Comparison of ENCODE assay signal across 22 cellular contexts in genomic region chr7:105799677-105800076, GRCh38.
DNase-seq lines count a peak whose midpoint lies in the region; ATAC-seq and TF ChIP-seq lines count a peak whose summit lies in the region.
"Had no signal": no experiment of that assay in that cellular context is flagged by ENCODE, and none has a peak within 500 bp of the region (broad histone marks: within the 10 kb centered on the region; RNA-seq: fewer than 3 reads in every experiment).

No MANE protein-coding gene starts in this region.

- H3K79me2 ChIP-seq in OCI-LY7 (ENCODE audit: insufficient read depth, low read depth, low read length) = no peaks in the 10 kb centered on the region

- intact Hi-C loops in CD4-positive, alpha-beta T cell (cut with DNase I, micrococcal nuclease) = no loop called here
- intact Hi-C loops in dendritic cell treated with granulocyte-macrophage colony-stimulating factor and Interleukin-4, amounts not matched to agents 40 ng/mL and 50 ng/mL, for 4 days (cut with micrococcal nuclease) = no loop called here
- intact Hi-C loops in OCI-LY7 (cut with micrococcal nuclease; ENCODE audit: unreplicated experiment) = no loop called here

- H3K27me3 Mint-ChIP-seq in CD4-positive, alpha-beta T cell = no peaks in the 10 kb centered on the region
- H3K27me3 Mint-ChIP-seq in dendritic cell treated with granulocyte-macrophage colony-stimulating factor and Interleukin-4, amounts not matched to agents 40 ng/mL and 50 ng/mL, for 4 days = no peaks in the 10 kb centered on the region
- no peaks in the 10 kb centered on the region for H3K27me3 Mint-ChIP-seq in memory B cell
- no peaks in the 10 kb centered on the region for H3K27me3 Mint-ChIP-seq in stimulated activated memory B cell treated with anti-CD40 and anti-IgM and Interleukin-4, amounts not matched to agents 10 μg/mL and 1 μg/mL and 100 μg/mL, for 72 hours

- H3K27ac ChIP-seq in CD4-positive, alpha-beta T cell (ENCODE audit: low read depth, low read length) = no peak overlapping the region
- no peak overlapping the region for H3K27ac ChIP-seq in OCI-LY7 (ENCODE audit: low read depth, low read length, poor library complexity, severe bottlenecking)
- H3K27ac ChIP-seq: epithelial cell of prostate, left lung, psoas muscle, testis, uterus had no signal

- peak overlapping the region; percentile 24 for H3K27ac Mint-ChIP-seq in CD4-positive, alpha-beta T cell
- peak overlapping the region; percentile 13 for H3K27ac Mint-ChIP-seq in dendritic cell treated with granulocyte-macrophage colony-stimulating factor and Interleukin-4, amounts not matched to agents 40 ng/mL and 50 ng/mL, for 4 days
- H3K27ac Mint-ChIP-seq in memory B cell = peak overlapping the region; percentile 17
- H3K27ac Mint-ChIP-seq in stimulated activated memory B cell treated with anti-CD40 and anti-IgM and Interleukin-4, amounts not matched to agents 10 μg/mL and 1 μg/mL and 100 μg/mL, for 72 hours = peak overlapping the region; percentile 34
- H3K27ac Mint-ChIP-seq: WTC11 had no signal

- POLR2A ChIA-PET in CD4-positive, alpha-beta T cell (lab: Charles Lee) = interaction anchor here (1.2 to 1.4 kb wide), 2 partner anchors 9 to 17 kb away, joined by 3 to 5 read pairs; no protein-coding TSS in a partner anchor
- POLR2A ChIA-PET in OCI-LY7 (lab: Charles Lee) = no interaction called here

- H3K4me1 ChIP-seq in OCI-LY7 (ENCODE audit: insufficient read depth, low read length, poor library complexity, severe bottlenecking) = no peaks in the 10 kb centered on the region
- H3K4me1 ChIP-seq: left lung, uterus had no signal

- no peak for DNase-seq in CD4-positive, alpha-beta T cell
- DNase-seq in memory B cell (ENCODE audit: low spot score in 2 of 2) (no peak), AML-193 (lab: John Stamatoyannopoulos, UW) (no peak), OCI-LY7 (ENCODE audit: low spot score) (no peak), SK-N-DZ (ENCODE audit: low spot score) (no peak)
- DNase-seq: activated effector memory CD4-positive, alpha-beta T cell treated with anti-CD3 and anti-CD28 coated beads, Interleukin-2, amount 50 U/mL, for 16 hours; cerebellar nuclear complex; GF-D8; left lung; NCI-H1092 treated with DMSO at 0.1 percent for 48 hours; NCI-H1930; NCI-H526 treated with DMSO at 0.1 percent for 48 hours; psoas muscle; small intestine; stimulated activated CD4-positive, alpha-beta T cell treated with anti-CD3 and anti-CD28 coated beads, Interleukin-2, amount 100 ng/mL, for 24 hours; T-helper 9 cell; testis; uterus had no signal

- CTCF ChIA-PET in CD4-positive, alpha-beta T cell (lab: Charles Lee) = no interaction called here
- CTCF ChIA-PET in OCI-LY7 (lab: Charles Lee; ENCODE audit: unreplicated experiment) = no interaction called here

- no peak for TF ChIP-seq CTCF in CD4-positive, alpha-beta T cell (IDR thresholded peaks at IDR 0.05)
- TF ChIP-seq CTCF in OCI-LY7 (conservative IDR thresholded peaks at IDR 0.05; ENCODE audit: low read length) = no peak

- no peak overlapping the region for H2AFZ ChIP-seq in OCI-LY7 (ENCODE audit: low read length)

- peaks cover 28% of the 10 kb centered on the region for H3K4me1 Mint-ChIP-seq in CD4-positive, alpha-beta T cell (ENCODE audit: low read depth)
- peaks cover 23% of the 10 kb centered on the region for H3K4me1 Mint-ChIP-seq in dendritic cell treated with granulocyte-macrophage colony-stimulating factor and Interleukin-4, amounts not matched to agents 40 ng/mL and 50 ng/mL, for 4 days (ENCODE audit: low read depth)
- peaks cover 12% of the 10 kb centered on the region for H3K4me1 Mint-ChIP-seq in memory B cell
- peaks cover 27% of the 10 kb centered on the region for H3K4me1 Mint-ChIP-seq in stimulated activated memory B cell treated with anti-CD40 and anti-IgM and Interleukin-4, amounts not matched to agents 10 μg/mL and 1 μg/mL and 100 μg/mL, for 72 hours

- no peak overlapping the region for H3K4me2 ChIP-seq in OCI-LY7 (ENCODE audit: low read length)

- no peak overlapping the region for H3K4me3 ChIP-seq in OCI-LY7 (ENCODE audit: low read depth, low read length, poor library complexity, severe bottlenecking)
- H3K4me3 ChIP-seq: left lung, psoas muscle, testis, uterus had no signal

- no peak for ATAC-seq in CD4-positive, alpha-beta T cell (ENCODE audit: poor library complexity)
- no peak for ATAC-seq in memory B cell (ENCODE audit: low read depth)
- no peak for ATAC-seq in stimulated activated memory B cell treated with anti-CD40 and anti-IgM and Interleukin-4, amounts not matched to agents 10 μg/mL and 1 μg/mL and 100 μg/mL, for 72 hours
- ATAC-seq: left lung had no signal

- no peaks in the 10 kb centered on the region for H3K36me3 Mint-ChIP-seq in CD4-positive, alpha-beta T cell (ENCODE audit: low read depth)
- H3K36me3 Mint-ChIP-seq in dendritic cell treated with granulocyte-macrophage colony-stimulating factor and Interleukin-4, amounts not matched to agents 40 ng/mL and 50 ng/mL, for 4 days (ENCODE audit: low read depth) = peaks cover 6% of the 10 kb centered on the region
- H3K36me3 Mint-ChIP-seq in memory B cell = no peaks in the 10 kb centered on the region
- no peaks in the 10 kb centered on the region for H3K36me3 Mint-ChIP-seq in stimulated activated memory B cell treated with anti-CD40 and anti-IgM and Interleukin-4, amounts not matched to agents 10 μg/mL and 1 μg/mL and 100 μg/mL, for 72 hours

- no peaks in the 10 kb centered on the region for H3K36me3 ChIP-seq in OCI-LY7 (ENCODE audit: insufficient read depth, low read length)
- H3K36me3 ChIP-seq: left lung, uterus had no signal

- H4K20me1 ChIP-seq in OCI-LY7 (ENCODE audit: insufficient read depth, low read length) = no peaks in the 10 kb centered on the region

- H3K9me3 ChIP-seq in CD4-positive, alpha-beta T cell (ENCODE audit: control insufficient read depth, low read length) = no peaks in the 10 kb centered on the region
- no peaks in the 10 kb centered on the region for H3K9me3 ChIP-seq in OCI-LY7 (ENCODE audit: low read length)
- H3K9me3 ChIP-seq: left lung, psoas muscle, testis, uterus had no signal

- no peaks in the 10 kb centered on the region for H3K9me2 ChIP-seq in OCI-LY7 (ENCODE audit: insufficient read depth, low read length)

- H3K27me3 ChIP-seq in CD4-positive, alpha-beta T cell (ENCODE audit: control insufficient read depth, insufficient read depth, low read length) = no peaks in the 10 kb centered on the region
- H3K27me3 ChIP-seq: left lung, testis, uterus had no signal

- no TSS peak for BruUV-seq in OCI-LY7 (replicated peaks; lab: Mats Ljungman, UMichigan)

- no peaks in the 10 kb centered on the region for H3K9me3 Mint-ChIP-seq in CD4-positive, alpha-beta T cell
- H3K9me3 Mint-ChIP-seq in dendritic cell treated with granulocyte-macrophage colony-stimulating factor and Interleukin-4, amounts not matched to agents 40 ng/mL and 50 ng/mL, for 4 days = no peaks in the 10 kb centered on the region
- no peaks in the 10 kb centered on the region for H3K9me3 Mint-ChIP-seq in memory B cell
- no peaks in the 10 kb centered on the region for H3K9me3 Mint-ChIP-seq in stimulated activated memory B cell treated with anti-CD40 and anti-IgM and Interleukin-4, amounts not matched to agents 10 μg/mL and 1 μg/mL and 100 μg/mL, for 72 hours
- H3K9me3 Mint-ChIP-seq: WTC11 had no signal

- no peak overlapping the region for H3K4me3 Mint-ChIP-seq in CD4-positive, alpha-beta T cell
- no peak overlapping the region for H3K4me3 Mint-ChIP-seq in dendritic cell treated with granulocyte-macrophage colony-stimulating factor and Interleukin-4, amounts not matched to agents 40 ng/mL and 50 ng/mL, for 4 days
- peak overlapping the region; percentile 4 for H3K4me3 Mint-ChIP-seq in memory B cell
- H3K4me3 Mint-ChIP-seq in stimulated activated memory B cell treated with anti-CD40 and anti-IgM and Interleukin-4, amounts not matched to agents 10 μg/mL and 1 μg/mL and 100 μg/mL, for 72 hours = peak overlapping the region; percentile 7
- H3K4me3 Mint-ChIP-seq: WTC11 had no signal

Comparison
In these comparisons a context has a peak if more than half of its experiments do, and no peak if none do; other contexts are left out.
1. H3K4me3 Mint-ChIP-seq: peak in memory B cell (single experiment) and stimulated activated memory B cell treated with anti-CD40 and anti-IgM and Interleukin-4, amounts not matched to agents 10 μg/mL and 1 μg/mL and 100 μg/mL, for 72 hours (single experiment); none in CD4-positive, alpha-beta T cell (single experiment) and dendritic cell treated with granulocyte-macrophage colony-stimulating factor and Interleukin-4, amounts not matched to agents 40 ng/mL and 50 ng/mL, for 4 days (single experiment).
2. Peak in every context shown above with its lines, with median percentiles within 50 percentile points of each other: H3K27ac Mint-ChIP-seq.